Comparison of ENCODE assay signal across 11 cellular contexts in genomic region chr3:176920806-176921205, GRCh38.
A peak's percentile ranks its signal among the peaks of the same experiment; 100 is the strongest.
DNase-seq lines count a peak whose midpoint lies in the region; ATAC-seq and TF ChIP-seq lines count a peak whose summit lies in the region.
"Had no signal": no experiment of that assay in that cellular context is flagged by ENCODE, and none has a peak within 500 bp of the region (broad histone marks: within the 10 kb centered on the region; RNA-seq: fewer than 3 reads in every experiment).

No MANE protein-coding gene starts in this region.

- H3K27me3 ChIP-seq in endocrine pancreas (ENCODE audit: control insufficient read depth, insufficient read depth, low read length) (no peaks in the 10 kb centered on the region), parathyroid adenoma (ENCODE audit: control insufficient read depth, insufficient read depth, low read length) (no peaks in the 10 kb centered on the region), tibial nerve (no peaks in the 10 kb centered on the region)

- peaks cover 16% of the 10 kb centered on the region for H3K4me1 ChIP-seq in endocrine pancreas (ENCODE audit: control insufficient read depth, insufficient read depth, low read length)
- peaks cover 2% of the 10 kb centered on the region for H3K4me1 ChIP-seq in parathyroid adenoma
- H3K4me1 ChIP-seq in tibial nerve: no peaks in the 10 kb centered on the region
- H3K4me1 ChIP-seq: left ventricle myocardium inferior had no signal

- DNase-seq in HuH-7 (ENCODE audit: low spot score): peak; percentile 5
- DNase-seq in NCI-H2227 (lab: John Stamatoyannopoulos, UW; ENCODE audit: unreplicated experiment): peak; percentile 77
- no peak for DNase-seq in tibial nerve (ENCODE audit: low spot score in 2 of 2)
- no peak for DNase-seq in KG1 (lab: John Stamatoyannopoulos, UW)
- DNase-seq in HK-2 (ENCODE audit: unreplicated experiment): no peak
- DNase-seq: left ventricle myocardium inferior, NCI-H524 had no signal

- H3K4me3 ChIP-seq in endocrine pancreas (ENCODE audit: control insufficient read depth, insufficient read depth, low read length) (peak overlapping the region; percentile 35), parathyroid adenoma (ENCODE audit: low read depth, low read length) (no peak overlapping the region), tibial nerve (no peak overlapping the region)
- H3K4me3 ChIP-seq: left ventricle myocardium inferior had no signal

- H2AFZ ChIP-seq in parathyroid adenoma: peak overlapping the region; percentile 57

- TF ChIP-seq CTCF in parathyroid adenoma (IDR thresholded peaks at IDR 0.05): no peak
- TF ChIP-seq CTCF in tibial nerve (IDR thresholded peaks at IDR 0.05): no peak

- H3K9ac ChIP-seq in endocrine pancreas (ENCODE audit: control insufficient read depth, insufficient read depth, low read length): peak overlapping the region; percentile 47
- no peak overlapping the region for H3K9ac ChIP-seq in parathyroid adenoma

- no peaks in the 10 kb centered on the region for H3K79me2 ChIP-seq in parathyroid adenoma

- WGBS in tibial nerve, 2 donors: 42 to 53% methylated on average over 4 of the region's 4 CpGs

- H3K27ac ChIP-seq in parathyroid adenoma: no peak overlapping the region
- no peak overlapping the region for H3K27ac ChIP-seq in tibial nerve
- H3K27ac ChIP-seq: left ventricle myocardium inferior had no signal

- TF ChIP-seq EP300 in tibial nerve (IDR thresholded peaks at IDR 0.05): no peak

- no peaks in the 10 kb centered on the region for H3K9me3 ChIP-seq in endocrine pancreas (ENCODE audit: control insufficient read depth, low read length)
- peaks cover 3% of the 10 kb centered on the region for H3K9me3 ChIP-seq in parathyroid adenoma (ENCODE audit: control insufficient read depth, low read length)
- no peaks in the 10 kb centered on the region for H3K9me3 ChIP-seq in tibial nerve
- H3K9me3 ChIP-seq: left ventricle myocardium inferior had no signal

- H3K36me3 ChIP-seq in endocrine pancreas (ENCODE audit: control insufficient read depth, insufficient read depth, low read length): no peaks in the 10 kb centered on the region
- no peaks in the 10 kb centered on the region for H3K36me3 ChIP-seq in parathyroid adenoma (ENCODE audit: control insufficient read depth, insufficient read depth, low read length)
- H3K36me3 ChIP-seq in tibial nerve: no peaks in the 10 kb centered on the region
- H3K36me3 ChIP-seq: left ventricle myocardium inferior had no signal

- no peak for TF ChIP-seq POLR2A in tibial nerve (IDR thresholded peaks at IDR 0.05)

- no peak for ATAC-seq in HG03135 (IDR thresholded peaks at IDR 0.05; ENCODE audit: unreplicated experiment)
- ATAC-seq: activated naive CD4-positive, alpha-beta T cell treated with anti-CD3 and anti-CD28 coated beads, Interleukin-2, amount 50 U/mL, for 72 hours had no signal

- no peak overlapping the region for H3K4me2 ChIP-seq in parathyroid adenoma (ENCODE audit: low read length)

Comparison
In these comparisons a context has a peak if more than half of its experiments do, and no peak if none do; other contexts are left out.
1. DNase-seq: peak in HuH-7 (single experiment) and NCI-H2227 (single experiment); none in tibial nerve (0 of 2), KG1 (single experiment) and HK-2 (single experiment).